In genomic region chr18:67243799-67244587, GRCh38 we compare ENCODE assay signal across 9 cellular contexts.
DNase-seq lines count a peak whose midpoint lies in the region; ATAC-seq and TF ChIP-seq lines count a peak whose summit lies in the region.
"Had no signal": no experiment of that assay in that cellular context is flagged by ENCODE, and none has a peak within 500 bp of the region (broad histone marks: within the 10 kb centered on the region; RNA-seq: fewer than 3 reads in every experiment).

No MANE protein-coding gene starts in this region.

- no peaks in the 10 kb centered on the region for H3K36me3 Mint-ChIP-seq in activated naive CD4-positive, alpha-beta T cell treated with anti-CD3 and anti-CD28 coated beads for 36 hours (ENCODE audit: low read depth)

- H3K27me3 Mint-ChIP-seq in activated naive CD4-positive, alpha-beta T cell treated with anti-CD3 and anti-CD28 coated beads for 36 hours (ENCODE audit: low read depth) = no peaks in the 10 kb centered on the region

- no peak for TF ChIP-seq POLR2A in IMR-90 (IDR thresholded peaks at IDR 0.05; ENCODE audit: low read depth, low read length)

- peaks cover 2% of the 10 kb centered on the region; the same call in 1 of the 2 replicates for H3K4me1 ChIP-seq in IMR-90 (ENCODE audit: control insufficient read depth, insufficient read depth, low read length)
- H3K4me1 ChIP-seq in thoracic aorta (ENCODE audit: control insufficient read depth in 1 of 2, low read depth in 2 of 2) = peaks cover 3 to 12% of the 10 kb centered on the region in 2 donors

- H2AK5ac ChIP-seq in IMR-90 (ENCODE audit: low read depth, low read length) = no peak overlapping the region

- no peaks in the 10 kb centered on the region for H3K9me3 ChIP-seq in IMR-90 (ENCODE audit: control insufficient read depth, insufficient read depth, low read length)
- no peaks in the 10 kb centered on the region for H3K9me3 ChIP-seq in thoracic aorta

- intact Hi-C loops in activated naive CD4-positive, alpha-beta T cell treated with anti-CD3 and anti-CD28 coated beads for 36 hours (cut with micrococcal nuclease) = no loop called here
- intact Hi-C loops in IMR-90 (cut with micrococcal nuclease) = no loop called here

- peak overlapping the region; percentile 36; the same call in 1 of the 2 replicates for H3K9ac ChIP-seq in IMR-90 (ENCODE audit: low read depth, low read length)

- no peak for DNase-seq in activated naive CD4-positive, alpha-beta T cell treated with anti-CD3 and anti-CD28 coated beads for 36 hours
- DNase-seq in activated naive CD4-positive, alpha-beta T cell treated with Interleukin-2 at 50 U/mL for 16 hours = no peak
- DNase-seq in IMR-90 (peak; percentile 16), dermis blood vessel endothelial cell (peak; percentile 39), thoracic aorta (ENCODE audit: low spot score) (no peak), islet precursor cell (no peak)
- no peak for DNase-seq in activated CD4-positive, CD25-positive, alpha-beta regulatory T cell (lab: John Stamatoyannopoulos, UW)
- DNase-seq: COR-L47 had no signal

- TF ChIP-seq CTCF in IMR-90 (conservative IDR thresholded peaks at IDR 0.05; ENCODE audit: low read depth, low read length) = no peak
- no peak for TF ChIP-seq CTCF in thoracic aorta (IDR thresholded peaks at IDR 0.05)

- peak overlapping the region; percentile 92; the same call in 1 of the 2 replicates for H3K18ac ChIP-seq in IMR-90 (ENCODE audit: low read depth, low read length)

- H3K4me3 Mint-ChIP-seq in activated naive CD4-positive, alpha-beta T cell treated with anti-CD3 and anti-CD28 coated beads for 36 hours = peak overlapping the region; percentile 82

- WGBS in IMR-90 (ENCODE audit: extremely low coverage in 2 of 2, insufficient read length in 1 of 2), 2 experiments = 17% methylated on average over 1 of the region's 3 CpGs; no CpG with 5 or more reads in 1 of the 2 experiments

- no peaks in the 10 kb centered on the region for H3K79me1 ChIP-seq in IMR-90 (ENCODE audit: low read depth in 1 of 2, low read length in 2 of 2)

- no peaks in the 10 kb centered on the region for H4K20me1 ChIP-seq in IMR-90 (ENCODE audit: insufficient read depth, low read length)

- H3K4me2 ChIP-seq in IMR-90 (ENCODE audit: low read depth, low read length) = peak overlapping the region; percentile 99

- no peak for TF ChIP-seq RAD21 in IMR-90 (IDR thresholded peaks at IDR 0.05; ENCODE audit: low read length)

- peak overlapping the region; percentile 78 for H2BK5ac ChIP-seq in IMR-90 (ENCODE audit: low read depth, low read length, poor library complexity, severe bottlenecking)

- H3K4me3 ChIP-seq in IMR-90 (ENCODE audit: insufficient read depth, low read depth, low read length) (peak overlapping the region; percentile 52; the same call in 1 of the 2 replicates), thoracic aorta (peak overlapping the region; percentile 57)

- peak overlapping the region; percentile 74 for H3K14ac ChIP-seq in IMR-90 (replicated peaks; ENCODE audit: low read depth, low read length)

- H4K8ac ChIP-seq in IMR-90 (ENCODE audit: low read depth in 2 of 2, low read length in 2 of 2) = peak overlapping the region in 1 of 2 experiments; percentile 74; a peak in 2 of 4 replicates

- POLR2A ChIA-PET in IMR-90 (lab: Charles Lee; ENCODE audit: unreplicated experiment) = no interaction called here

- peak overlapping the region; percentile 5; the same call in 1 of the 3 replicates for H2BK15ac ChIP-seq in IMR-90 (ENCODE audit: low read depth, low read length)

- 0 out of 2 replicates have a peak overlapping the region, but pooled peaks have one; percentile 19 for H3K23ac ChIP-seq in IMR-90 (ENCODE audit: low read depth, low read length)

- H2AFZ ChIP-seq in IMR-90 (replicated peaks; ENCODE audit: low read length, poor library complexity) = peak overlapping the region; percentile 87

- H2BK20ac ChIP-seq in IMR-90 (ENCODE audit: low read depth, low read length) = peak overlapping the region; percentile 34

- peak overlapping the region; percentile 82 for H3K27ac Mint-ChIP-seq in activated naive CD4-positive, alpha-beta T cell treated with anti-CD3 and anti-CD28 coated beads for 36 hours

- H3K4ac ChIP-seq in IMR-90 (ENCODE audit: low read depth, low read length) = peak overlapping the region; percentile 62

- BruUV-seq in IMR-90 (replicated peaks; lab: Mats Ljungman, UMichigan) = no TSS peak

- peaks cover 38% of the 10 kb centered on the region for H3K4me1 Mint-ChIP-seq in activated naive CD4-positive, alpha-beta T cell treated with anti-CD3 and anti-CD28 coated beads for 36 hours (ENCODE audit: low read depth)

- peak overlapping the region; percentile 77; the same call in 1 of the 2 replicates for H4K5ac ChIP-seq in IMR-90 (ENCODE audit: low read depth, low read length)

- in situ Hi-C loops in IMR-90 (cut with MboI; ENCODE audit: low sequenced_read_pairs) = no loop called here

- H3K27ac ChIP-seq in IMR-90 (ENCODE audit: insufficient read depth, low read length) (0 out of 2 replicates have a peak overlapping the region, but pooled peaks have one; percentile 1), thoracic aorta (no peak overlapping the region)

- H3K27me3 ChIP-seq in IMR-90 (ENCODE audit: control insufficient read depth, insufficient read depth, low read length) = no peaks in the 10 kb centered on the region
- H3K27me3 ChIP-seq in thoracic aorta (replicated peaks; ENCODE audit: insufficient read depth) = no peaks in the 10 kb centered on the region

- peak overlapping the region; percentile 67 for H2BK120ac ChIP-seq in IMR-90 (ENCODE audit: low read depth, low read length)

- H4K91ac ChIP-seq in IMR-90 (ENCODE audit: insufficient read depth, low read depth, low read length) = 0 out of 2 replicates have a peak overlapping the region, but pooled peaks have one; percentile 17

- CTCF ChIA-PET in activated naive CD4-positive, alpha-beta T cell treated with anti-CD3 and anti-CD28 coated beads for 36 hours (lab: Charles Lee) = no interaction called here
- CTCF ChIA-PET in IMR-90 (lab: Yijun Ruan, JAX) = no interaction called here

- H3K9me3 Mint-ChIP-seq in activated naive CD4-positive, alpha-beta T cell treated with anti-CD3 and anti-CD28 coated beads for 36 hours = no peaks in the 10 kb centered on the region

- no peaks in the 10 kb centered on the region for H3K36me3 ChIP-seq in IMR-90 (ENCODE audit: control insufficient read depth, insufficient read depth, low read length)
- H3K36me3 ChIP-seq in thoracic aorta = no peaks in the 10 kb centered on the region

- dilution Hi-C loops in IMR-90 (cut with HindIII; ENCODE audit: low sequenced_read_pairs, unreplicated experiment) = no loop called here

- H3K56ac ChIP-seq in IMR-90 (ENCODE audit: extremely low read depth, insufficient read depth, low read length) = peak overlapping the region; percentile 66; the same call in 1 of the 2 replicates

- no peak overlapping the region for H2AK9ac ChIP-seq in IMR-90 (replicated peaks; ENCODE audit: low read depth, low read length, poor library complexity)

- H3K9me1 ChIP-seq in IMR-90 (ENCODE audit: insufficient read depth, low read length) = no peaks in the 10 kb centered on the region

- peak; percentile 68 for ATAC-seq in IMR-90 (ENCODE audit: low read depth)
- no peak for ATAC-seq in thoracic aorta (ENCODE audit: insufficient number of reproducible peaks, low FRiP score, low read depth)
- ATAC-seq in HG03571 (IDR thresholded peaks at IDR 0.05; ENCODE audit: unreplicated experiment) = no peak

TF ChIP-seq in IMR-90, 13 proteins besides CTCF, POLR2A, EP300 and RAD21:
- TF ChIP-seq RFX5 (IDR thresholded peaks at IDR 0.05; ENCODE audit: low read depth, low read length) (no peak), MAFK (IDR thresholded peaks at IDR 0.05; ENCODE audit: low read depth, low read length) (no peak), USF2 (IDR thresholded peaks at IDR 0.05; ENCODE audit: low read depth, low read length) (no peak), RCOR1 (IDR thresholded peaks at IDR 0.05; ENCODE audit: insufficient replicate concordance, low read length) (no peak), FOS (IDR thresholded peaks at IDR 0.05; ENCODE audit: low read depth, low read length) (no peak), ELK1 (IDR thresholded peaks at IDR 0.05; ENCODE audit: borderline replicate concordance, low read depth, low read length) (no peak), CHD1 (IDR thresholded peaks at IDR 0.05; ENCODE audit: low read depth, low read length) (no peak), SMC3 (IDR thresholded peaks at IDR 0.05; ENCODE audit: low read depth, low read length) (no peak), BHLHE40 (IDR thresholded peaks at IDR 0.05; ENCODE audit: low read depth, low read length) (no peak), NFE2L2 (IDR thresholded peaks at IDR 0.05; ENCODE audit: low read depth, low read length) (no peak), MAZ (IDR thresholded peaks at IDR 0.05; ENCODE audit: borderline replicate concordance, low read depth, low read length) (no peak), MXI1 (IDR thresholded peaks at IDR 0.05; ENCODE audit: borderline replicate concordance, low read depth, low read length) (no peak)
TF ChIP-seq in IMR-90: peak in this region for 0.

Comparison
In these comparisons a context has a peak if more than half of its experiments do, and no peak if none do; other contexts are left out.
1. DNase-seq: peak in IMR-90 (single experiment) and dermis blood vessel endothelial cell (single experiment); none in activated naive CD4-positive, alpha-beta T cell treated with anti-CD3 and anti-CD28 coated beads for 36 hours (single experiment), activated naive CD4-positive, alpha-beta T cell treated with Interleukin-2 at 50 U/mL for 16 hours (single experiment), thoracic aorta (single experiment), islet precursor cell (single experiment) and activated CD4-positive, CD25-positive, alpha-beta regulatory T cell (0 of 4).